In the genomic region with DNA sequence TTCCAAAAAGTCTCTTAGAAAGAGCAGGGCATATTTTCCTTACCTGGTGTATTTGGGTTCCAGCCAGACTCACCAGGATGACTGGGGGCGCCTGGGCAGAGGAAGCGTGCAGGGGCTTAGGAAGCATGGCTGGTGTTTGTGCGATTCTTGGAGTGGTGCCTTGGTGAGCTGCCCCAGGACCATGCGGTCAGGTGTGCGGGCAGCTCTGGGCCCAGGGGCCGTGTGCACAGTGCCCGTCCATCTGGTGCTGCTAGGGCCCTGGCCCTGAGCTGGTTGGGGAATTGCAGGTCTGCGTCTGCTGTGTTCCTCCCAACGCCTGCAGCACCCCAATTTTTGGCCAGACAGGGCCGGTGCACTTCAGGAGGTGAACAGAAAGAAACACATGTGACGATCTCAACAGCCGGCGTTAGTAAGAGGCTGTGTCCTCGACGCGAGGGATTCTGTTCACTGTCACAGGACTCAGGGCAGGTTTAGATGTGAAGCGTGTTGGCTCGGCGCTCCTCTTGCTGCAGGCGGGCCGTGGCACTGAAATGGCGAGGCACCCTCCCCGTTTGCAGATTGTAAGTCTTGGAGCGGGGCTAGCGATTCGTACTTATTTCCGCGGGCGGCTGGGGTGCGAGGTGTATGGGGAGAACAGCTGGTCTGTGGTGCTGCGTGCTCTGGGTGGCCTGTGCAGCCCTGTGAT, we compare ENCODE assay signal across 20 cellular contexts. TPM values are rescaled to one million over a fixed set of nuclear protein-coding genes. Genes with fewer than 3 reads are reported as not detected.
A peak's percentile ranks its signal among the peaks of the same experiment; 100 is the strongest.
DNase-seq lines count a peak whose midpoint lies in the region; ATAC-seq, FAIRE-seq and TF ChIP-seq lines count a peak whose summit lies in the region.
"Had no signal": no experiment of that assay in that cellular context is flagged by ENCODE, and none has a peak within 500 bp of the region (broad histone marks: within the 10 kb centered on the region; RNA-seq: fewer than 3 reads in every experiment).

No MANE protein-coding gene starts in this region.

- CTCF ChIA-PET in HepG2 (lab: Yijun Ruan, JAX; ENCODE audit: low intra/inter-chr PET ratio, low total read pairs): no interaction called here

- TF ChIP-seq RAD21 in HepG2 (CRISPR knock-in tag; IDR thresholded peaks at IDR 0.05): no peak

- H3K27me3 Mint-ChIP-seq in neural progenitor cell (ENCODE audit: insufficient read depth, low read depth) (peaks cover 9% of the 10 kb centered on the region), nephron progenitor cell (ENCODE audit: low read depth, poor library complexity) (peaks cover 15% of the 10 kb centered on the region)

- H3K9me3 ChIP-seq in right lobe of liver (no peaks in the 10 kb centered on the region), HepG2 (ENCODE audit: low read length) (no peaks in the 10 kb centered on the region), neural progenitor cell (ENCODE audit: low read depth) (no peaks in the 10 kb centered on the region)
- H3K9me3 ChIP-seq: testis had no signal

- H3K79me2 ChIP-seq in HepG2 (ENCODE audit: insufficient read depth, low read length): peaks cover 27% of the 10 kb centered on the region
- peaks cover 74% of the 10 kb centered on the region for H3K79me2 ChIP-seq in neural progenitor cell (ENCODE audit: low read depth)

- DNase-seq in right lobe of liver (peak in 2 of 3 donors; percentile 36 to 43), HepG2 (ENCODE audit: low spot score) (no peak), cerebellar cortex (ENCODE audit: low spot score) (peak; percentile 50), neural progenitor cell (ENCODE audit: low spot score) (no peak), brain microvascular endothelial cell (no peak), A172 (ENCODE audit: low spot score) (no peak), nephron progenitor cell (no peak)
- DNase-seq: activated CD4-positive, alpha-beta T cell treated with anti-CD3 and anti-CD28 coated beads, Interleukin-2, amount 50 U/mL, for 48 hours; activated naive CD4-positive, alpha-beta T cell treated with Interleukin-2 at 50 U/mL for 16 hours; activated T-cell treated with anti-CD3 and anti-CD28 coated beads for 4 hours; hypothalamus; NCI-H2107; testis had no signal

- H3K9ac ChIP-seq in HepG2 (ENCODE audit: insufficient read depth, low read depth, low read length) (no peak overlapping the region), neural progenitor cell (no peak overlapping the region)

- no peak overlapping the region for H2AFZ ChIP-seq in HepG2 (ENCODE audit: low read length)
- H2AFZ ChIP-seq in neural progenitor cell (replicated peaks): no peak overlapping the region

- H3K27ac Mint-ChIP-seq in neural progenitor cell (peak overlapping the region; percentile 81), nephron progenitor cell (no peak overlapping the region)
- H3K27ac Mint-ChIP-seq: T-helper 1 cell treated with Interleukin-12 subunit alpha and Interleukin-12 subunit beta and Interleukin-4 antibody, amounts not matched to agents 30 μg/mL and 1 μg/mL, for 36 hours had no signal

- H3K4me1 Mint-ChIP-seq in neural progenitor cell (peaks cover 66% of the 10 kb centered on the region), nephron progenitor cell (peaks cover 84% of the 10 kb centered on the region)

- H3K36me3 ChIP-seq in right lobe of liver: no peaks in the 10 kb centered on the region
- H3K36me3 ChIP-seq in HepG2 (replicated peaks in 1 of 2; ENCODE audit: control insufficient read depth in 1 of 2, insufficient read depth in 2 of 2, low read length in 2 of 2): peaks cover 0 to 1% of the 10 kb centered on the region in 2 experiments; a peak in 1 of 5 replicates
- no peaks in the 10 kb centered on the region for H3K36me3 ChIP-seq in neural progenitor cell
- no peaks in the 10 kb centered on the region for H3K36me3 ChIP-seq in brain microvascular endothelial cell (replicated peaks)

- peaks cover 7% of the 10 kb centered on the region for H3F3A ChIP-seq in neural progenitor cell (ENCODE audit: low read depth)

- no peak overlapping the region for H3K4me3 ChIP-seq in right lobe of liver
- H3K4me3 ChIP-seq in HepG2 (replicated peaks in 1 of 3; ENCODE audit: insufficient read depth in 1 of 3, low read depth in 2 of 3, low read length in 3 of 3): no peak overlapping the region
- no peak overlapping the region for H3K4me3 ChIP-seq in neural progenitor cell
- no peak overlapping the region for H3K4me3 ChIP-seq in brain microvascular endothelial cell (ENCODE audit: low read depth, low read length)
- H3K4me3 ChIP-seq: K562, testis had no signal

- no peak for ATAC-seq in right lobe of liver
- ATAC-seq in HepG2: no peak
- no peak for ATAC-seq in GM18909 (IDR thresholded peaks at IDR 0.05; ENCODE audit: poor library complexity, unreplicated experiment)
- ATAC-seq: K562 had no signal

- TF ChIP-seq POLR2A in right lobe of liver (IDR thresholded peaks at IDR 0.05) (no peak), HepG2 (IDR thresholded peaks at IDR 0.05; ENCODE audit: insufficient read depth in 1 of 2, low read depth in 2 of 2, low read length in 2 of 2) (no peak)

- in situ Hi-C loops in HepG2 (cut with HindIII; ENCODE audit: extremely low pct_ligation_motif_present, low pct_unique_long_range_greater_than_20kb) (no loop called here), brain microvascular endothelial cell (cut with HindIII; ENCODE audit: low pct_ligation_motif_present, low sequenced_read_pairs) (no loop called here)

- H3K4me2 ChIP-seq in HepG2 (ENCODE audit: low read depth, low read length) (no peak overlapping the region), neural progenitor cell (no peak overlapping the region)

- no peak for FAIRE-seq in HepG2 (lab: Jason Lieb, UNC)
- FAIRE-seq: astrocyte, K562, keratinocyte had no signal

- peaks cover 4% of the 10 kb centered on the region; the same call in 1 of the 2 replicates for H4K20me1 ChIP-seq in HepG2 (ENCODE audit: insufficient read depth, low read length)
- H4K20me1 ChIP-seq in neural progenitor cell (ENCODE audit: low read depth): peaks cover 56% of the 10 kb centered on the region

- TF ChIP-seq CTCF in right lobe of liver (IDR thresholded peaks at IDR 0.05): no peak
- TF ChIP-seq CTCF in HepG2 (CRISPR knock-in tag; IDR thresholded peaks at IDR 0.05): no peak
- TF ChIP-seq CTCF in neural progenitor cell (IDR thresholded peaks at IDR 0.05): no peak
- no peak for TF ChIP-seq CTCF in brain microvascular endothelial cell (IDR thresholded peaks at IDR 0.05; ENCODE audit: low read depth, low read length, missing control alignments)
- no peak for TF ChIP-seq CTCF in nephron progenitor cell (IDR thresholded peaks at IDR 0.05)

- TF ChIP-seq EP300 in HepG2 (IDR thresholded peaks at IDR 0.05; ENCODE audit: low read depth in 2 of 2, low read length in 2 of 2) (no peak), HepG2 (CRISPR knock-in tag; IDR thresholded peaks at IDR 0.05; ENCODE audit: borderline replicate concordance) (no peak)

- intact Hi-C loops in right lobe of liver (cut with DNase I) (no loop called here), HepG2 (cut with micrococcal nuclease; ENCODE audit: unreplicated experiment) (no loop called here)

- H3K27ac ChIP-seq in right lobe of liver (no peak overlapping the region), HepG2 (ENCODE audit: extremely low read length, insufficient read depth, low read length) (no peak overlapping the region), neural progenitor cell (no peak overlapping the region), brain microvascular endothelial cell (no peak overlapping the region)
- H3K27ac ChIP-seq: testis, VCaP had no signal

- WGBS in right lobe of liver (ENCODE audit: insufficient coverage, low coverage, low lambda C conversion rate, missing lambda C conversion rate): 90% methylated on average over 4 of the region's 31 CpGs
- WGBS in HepG2 (ENCODE audit: low lambda C conversion rate): 97% methylated on average over 21 of the region's 31 CpGs

- H3K36me3 Mint-ChIP-seq in neural progenitor cell (peaks cover 6% of the 10 kb centered on the region), nephron progenitor cell (ENCODE audit: low read depth) (peaks cover 5% of the 10 kb centered on the region)

- H3K9me3 Mint-ChIP-seq in neural progenitor cell (no peaks in the 10 kb centered on the region), nephron progenitor cell (no peaks in the 10 kb centered on the region)
- H3K9me3 Mint-ChIP-seq: neural crest cell; T-helper 1 cell treated with Interleukin-12 subunit alpha and Interleukin-12 subunit beta and Interleukin-4 antibody, amounts not matched to agents 30 μg/mL and 1 μg/mL, for 36 hours had no signal

- H3K4me3 Mint-ChIP-seq in neural progenitor cell (peak overlapping the region; percentile 41), nephron progenitor cell (no peak overlapping the region)
- H3K4me3 Mint-ChIP-seq: neural crest cell; T-helper 1 cell treated with Interleukin-12 subunit alpha and Interleukin-12 subunit beta and Interleukin-4 antibody, amounts not matched to agents 30 μg/mL and 1 μg/mL, for 36 hours had no signal

- POLR2A ChIA-PET in HepG2 (lab: Yijun Ruan, JAX): no interaction called here

- no peaks in the 10 kb centered on the region for H3K27me3 ChIP-seq in right lobe of liver
- H3K27me3 ChIP-seq in HepG2 (ENCODE audit: control insufficient read depth in 1 of 2, insufficient read depth in 2 of 2, low read length in 2 of 2): no peaks in the 10 kb centered on the region; a peak in 1 of 5 replicates
- H3K27me3 ChIP-seq in neural progenitor cell: no peaks in the 10 kb centered on the region
- no peaks in the 10 kb centered on the region for H3K27me3 ChIP-seq in brain microvascular endothelial cell (replicated peaks)
- H3K27me3 ChIP-seq: testis had no signal

- no TSS peak for BruUV-seq in HepG2 (replicated peaks; lab: Mats Ljungman, UMichigan)

- H3K4me1 ChIP-seq in right lobe of liver (no peaks in the 10 kb centered on the region), HepG2 (ENCODE audit: insufficient read depth, low read length) (peaks cover 12% of the 10 kb centered on the region), neural progenitor cell (peaks cover 38% of the 10 kb centered on the region)

RNA-seq across cellular contexts. Expression of gene RGS12, which starts 15.2 kb away (rescaled TPM):
- total RNA-seq in right lobe of liver: 10 to 100 TPM; 15.0 to 29.6 (median 22.1) TPM
- 18.2 and 21.0 TPM in 2 replicates for total RNA-seq in HepG2 (2016; rRNA removed; fragmentation: Illumina TruSeq; extraction: Trizol)
- total RNA-seq in HepG2 (2016; cell fraction: cytosol; rRNA removed; fragmentation: Illumina TruSeq; extraction: Trizol; ENCODE audit: low read depth): 9.3 and 11.0 TPM in 2 replicates
- 16.0 and 24.7 TPM in 2 replicates for total RNA-seq in HepG2 (2016; cell fraction: insoluble cytoplasmic fraction; rRNA removed; fragmentation: Illumina TruSeq; extraction: Trizol)
- total RNA-seq in HepG2 (2016; cell fraction: membrane; rRNA removed; fragmentation: Illumina TruSeq; extraction: Trizol): 16.1 and 18.9 TPM in 2 replicates
- total RNA-seq in HepG2 (2016; cell fraction: nucleus; rRNA removed; fragmentation: Illumina TruSeq; extraction: Trizol): 21.7 and 25.1 TPM in 2 replicates
- polyA plus RNA-seq in HepG2 (2011; rRNA removed): 27.7 and 35.5 TPM in 2 replicates
- polyA plus RNA-seq in HepG2 (2011; cell fraction: cytosol; rRNA removed): 11.1 and 23.9 TPM in 2 replicates
- polyA plus RNA-seq in HepG2 (2011; cell fraction: nucleus; rRNA removed): 115 and 118 TPM in 2 replicates
- 37.4 and 43.4 TPM in 2 replicates for polyA plus RNA-seq in HepG2 (2012)
- polyA plus RNA-seq in HepG2 (2016; cell fraction: cytosol; fragmentation: Illumina TruSeq; extraction: Trizol; ENCODE audit: low read depth): 2.0 and 3.4 TPM in 2 replicates
- 17.8 and 20.5 TPM in 2 replicates for polyA plus RNA-seq in HepG2 (2016; cell fraction: insoluble cytoplasmic fraction; fragmentation: Illumina TruSeq; extraction: Trizol; ENCODE audit: low read depth)
- polyA plus RNA-seq in HepG2 (2016; cell fraction: membrane; fragmentation: Illumina TruSeq; extraction: Trizol; ENCODE audit: low read depth): 5.5 and 5.6 TPM in 2 replicates
- 51.0 and 56.7 TPM in 2 replicates for polyA plus RNA-seq in HepG2 (2016; cell fraction: nucleus; fragmentation: Illumina TruSeq; extraction: Trizol; ENCODE audit: insufficient read depth, low read depth)
- polyA minus RNA-seq in HepG2 (2011; rRNA and poly(A)+ RNA removed; ENCODE audit: low replicate concordance): 4.5 and 52.2 TPM in 2 replicates
- polyA minus RNA-seq in HepG2 (2011; cell fraction: cytosol; rRNA and poly(A)+ RNA removed): 14.2 and 24.5 TPM in 2 replicates
- 45.0 and 59.1 TPM in 2 replicates for polyA minus RNA-seq in HepG2 (2011; cell fraction: nucleus; rRNA and poly(A)+ RNA removed)
- 36.6 and 140 TPM in 2 replicates for total RNA-seq in neural progenitor cell (ENCODE audit: low replicate concordance)
- 12.4 and 16.2 TPM in 2 replicates for total RNA-seq in A172 (2014; rRNA removed; shearing (Covaris generic))

RNA-seq across cellular contexts. Expression of gene MSANTD1, which starts 59.1 kb away (rescaled TPM):
- under 1 TPM in 5 of 6 experiments, not detected in 1; 0.46 to 0.84 (median 0.64) TPM for total RNA-seq in right lobe of liver
- total RNA-seq in HepG2 (2016; rRNA removed; fragmentation: Illumina TruSeq; extraction: Trizol): 0.10 and 0.22 TPM in 2 replicates
- total RNA-seq in HepG2 (2016; cell fraction: cytosol; rRNA removed; fragmentation: Illumina TruSeq; extraction: Trizol; ENCODE audit: low read depth): 0.09 and 0.20 TPM in 2 replicates
- total RNA-seq in HepG2 (2016; cell fraction: insoluble cytoplasmic fraction; rRNA removed; fragmentation: Illumina TruSeq; extraction: Trizol): 0.19 TPM in 1 of 2 replicates, not detected in the other
- 0.25 TPM in 1 of 2 replicates, not detected in the other for total RNA-seq in HepG2 (2016; cell fraction: membrane; rRNA removed; fragmentation: Illumina TruSeq; extraction: Trizol)
- total RNA-seq in HepG2 (2016; cell fraction: nucleus; rRNA removed; fragmentation: Illumina TruSeq; extraction: Trizol): 0.59 TPM in 1 of 2 replicates, not detected in the other
- polyA plus RNA-seq in HepG2 (2011; rRNA removed): 0.39 and 0.40 TPM in 2 replicates
- polyA plus RNA-seq in HepG2 (2011; cell fraction: cytosol; rRNA removed): 0.05 and 0.34 TPM in 2 replicates
- polyA plus RNA-seq in HepG2 (2011; cell fraction: nucleus; rRNA removed): 2.2 and 3.5 TPM in 2 replicates
- 0.40 and 0.65 TPM in 2 replicates for polyA plus RNA-seq in HepG2 (2012)
- 0.10 and 0.12 TPM in 2 replicates for polyA plus RNA-seq in HepG2 (2016; cell fraction: cytosol; fragmentation: Illumina TruSeq; extraction: Trizol; ENCODE audit: low read depth)
- 0.16 TPM in 1 of 2 replicates, not detected in the other for polyA plus RNA-seq in HepG2 (2016; cell fraction: insoluble cytoplasmic fraction; fragmentation: Illumina TruSeq; extraction: Trizol; ENCODE audit: low read depth)
- 0.07 and 0.08 TPM in 2 replicates for polyA plus RNA-seq in HepG2 (2016; cell fraction: membrane; fragmentation: Illumina TruSeq; extraction: Trizol; ENCODE audit: low read depth)
- polyA plus RNA-seq in HepG2 (2016; cell fraction: nucleus; fragmentation: Illumina TruSeq; extraction: Trizol; ENCODE audit: insufficient read depth, low read depth): 0.36 and 0.65 TPM in 2 replicates
- polyA minus RNA-seq in HepG2 (2011; rRNA and poly(A)+ RNA removed; ENCODE audit: low replicate concordance): 0.14 and 1.0 TPM in 2 replicates
- not detected in 2 replicates for polyA minus RNA-seq in HepG2 (2011; cell fraction: cytosol; rRNA and poly(A)+ RNA removed)
- polyA minus RNA-seq in HepG2 (2011; cell fraction: nucleus; rRNA and poly(A)+ RNA removed): 1.9 and 2.0 TPM in 2 replicates
- 0.17 and 0.25 TPM in 2 replicates for total RNA-seq in neural progenitor cell (ENCODE audit: low replicate concordance)
- total RNA-seq in A172 (2014; rRNA removed; shearing (Covaris generic)): 0.55 TPM in 1 of 2 replicates, not detected in the other
- polyA plus RNA-seq: K562, keratinocyte had no signal

Comparison
In these comparisons a context has a peak if more than half of its experiments do, and no peak if none do; other contexts are left out.
1. DNase-seq: peak in right lobe of liver (2 of 3) and cerebellar cortex (single experiment); none in HepG2 (single experiment), neural progenitor cell (single experiment), brain microvascular endothelial cell (single experiment), A172 (single experiment) and nephron progenitor cell (single experiment).